Comparison of ENCODE assay signal across 12 cellular contexts in the genomic region with DNA sequence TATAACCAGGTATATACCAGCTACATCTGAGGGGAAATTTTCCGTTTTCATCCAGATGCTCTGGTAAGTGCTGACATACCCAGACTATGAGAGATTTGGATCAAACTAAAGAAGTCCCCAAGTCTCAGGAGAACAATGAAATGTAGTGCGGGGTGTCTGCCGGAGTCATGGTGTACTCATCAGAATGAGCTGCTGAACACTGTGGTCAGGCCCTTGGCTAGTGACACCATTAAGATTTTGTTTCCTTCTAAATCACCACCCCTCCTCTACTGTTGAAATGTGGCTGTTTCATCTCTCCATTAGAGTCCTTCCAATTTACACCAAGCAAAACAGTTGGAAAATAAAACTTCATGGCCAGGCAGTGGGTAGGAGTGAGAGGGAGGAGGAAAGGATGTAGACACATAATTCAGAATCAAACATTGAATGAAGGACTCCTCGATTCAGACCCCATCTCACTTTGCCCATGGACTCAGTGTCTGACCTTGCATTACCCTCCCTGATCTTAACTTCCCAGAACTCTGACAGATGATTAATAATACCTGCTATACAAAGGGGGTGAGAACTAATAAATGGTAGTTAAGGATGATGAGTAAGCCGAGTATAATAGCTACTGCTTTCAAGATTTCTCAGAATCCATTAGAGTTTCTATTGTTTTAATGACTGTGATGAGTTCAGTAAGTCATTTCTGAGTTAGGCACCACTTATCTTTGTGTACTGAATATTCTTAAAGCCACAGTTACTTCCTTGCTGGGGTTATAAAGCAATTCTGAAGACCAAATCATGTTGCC.
DNase-seq lines count a peak whose midpoint lies in the region; ATAC-seq and TF ChIP-seq lines count a peak whose summit lies in the region.
"Had no signal": no experiment of that assay in that cellular context is flagged by ENCODE, and none has a peak within 500 bp of the region (broad histone marks: within the 10 kb centered on the region; RNA-seq: fewer than 3 reads in every experiment).

No MANE protein-coding gene starts in this region.

- no peaks in the 10 kb centered on the region for H3K36me3 Mint-ChIP-seq in activated T-cell treated with anti-CD3 and anti-CD28 coated beads, Interleukin-2, amount 50 U/mL, for 24 hours (ENCODE audit: low read depth)
- peaks cover 23% of the 10 kb centered on the region for H3K36me3 Mint-ChIP-seq in activated T-helper 17 cell treated with anti-CD3 and anti-CD28 coated beads, Interleukin-2, amount 50 U/mL, for 72 hours (ENCODE audit: low read depth)

- H3K36me3 ChIP-seq in hepatocyte (replicated peaks; ENCODE audit: insufficient read depth, low read depth) (no peaks in the 10 kb centered on the region), stomach (no peaks in the 10 kb centered on the region)

- no peak for TF ChIP-seq EP300 in stomach (IDR thresholded peaks at IDR 0.05)

- ATAC-seq in activated T-helper 17 cell treated with anti-CD3 and anti-CD28 coated beads, Interleukin-2, amount 50 U/mL, for 72 hours (replicated peaks): peak; percentile 76

- H3K4me3 Mint-ChIP-seq in activated T-cell treated with anti-CD3 and anti-CD28 coated beads, Interleukin-2, amount 50 U/mL, for 24 hours: no peak overlapping the region
- no peak overlapping the region for H3K4me3 Mint-ChIP-seq in activated T-helper 17 cell treated with anti-CD3 and anti-CD28 coated beads, Interleukin-2, amount 50 U/mL, for 72 hours

- peaks cover 2% of the 10 kb centered on the region for H3K9me3 Mint-ChIP-seq in activated T-cell treated with anti-CD3 and anti-CD28 coated beads, Interleukin-2, amount 50 U/mL, for 24 hours
- no peaks in the 10 kb centered on the region for H3K9me3 Mint-ChIP-seq in activated T-helper 17 cell treated with anti-CD3 and anti-CD28 coated beads, Interleukin-2, amount 50 U/mL, for 72 hours

- peak overlapping the region; percentile 12 for H3K27ac Mint-ChIP-seq in activated T-cell treated with anti-CD3 and anti-CD28 coated beads, Interleukin-2, amount 50 U/mL, for 24 hours
- peak overlapping the region; percentile 77 for H3K27ac Mint-ChIP-seq in activated T-helper 17 cell treated with anti-CD3 and anti-CD28 coated beads, Interleukin-2, amount 50 U/mL, for 72 hours

- 84% methylated on average over 5 of the region's 5 CpGs for WGBS in hepatocyte (ENCODE audit: low lambda C conversion rate, missing lambda C conversion rate)
- WGBS in stomach, 5 donors: 72 to 81% (median 76%) methylated on average over 5 of the region's 5 CpGs

- no peaks in the 10 kb centered on the region for H3K9me2 ChIP-seq in hepatocyte (replicated peaks; ENCODE audit: insufficient read depth)

- H3K79me2 ChIP-seq in hepatocyte: no peaks in the 10 kb centered on the region

- peaks cover 14% of the 10 kb centered on the region for H3K4me1 ChIP-seq in hepatocyte (ENCODE audit: insufficient read depth)
- peaks cover 0 to 40% (median 8%) of the 10 kb centered on the region in 4 donors for H3K4me1 ChIP-seq in stomach

- TF ChIP-seq CTCF in hepatocyte (IDR thresholded peaks at IDR 0.05; ENCODE audit: poor library complexity): no peak
- TF ChIP-seq CTCF in stomach (IDR thresholded peaks at IDR 0.05): no peak

- H2AFZ ChIP-seq in hepatocyte: no peak overlapping the region

- H3K4me2 ChIP-seq in hepatocyte: no peak overlapping the region

- no peaks in the 10 kb centered on the region for H3K27me3 Mint-ChIP-seq in activated T-cell treated with anti-CD3 and anti-CD28 coated beads, Interleukin-2, amount 50 U/mL, for 24 hours
- no peaks in the 10 kb centered on the region for H3K27me3 Mint-ChIP-seq in activated T-helper 17 cell treated with anti-CD3 and anti-CD28 coated beads, Interleukin-2, amount 50 U/mL, for 72 hours

- DNase-seq in activated T-cell treated with anti-CD3 and anti-CD28 coated beads, Interleukin-2, amount 50 U/mL, for 24 hours: no peak
- DNase-seq in activated T-cell treated with anti-CD3 and anti-CD28 coated beads, Interleukin-2, amount 50 U/mL, for 48 hours: no peak
- DNase-seq in hepatocyte (ENCODE audit: low spot score): no peak
- no peak for DNase-seq in stomach
- no peak for DNase-seq in NCI-H748 (lab: John Stamatoyannopoulos, UW; ENCODE audit: unreplicated experiment)
- DNase-seq in amniotic stem cell (lab: John Stamatoyannopoulos, UW): no peak
- no peak for DNase-seq in putamen (ENCODE audit: low spot score)
- DNase-seq: activated CD8-positive, alpha-beta memory T cell treated with anti-CD3 and anti-CD28 coated beads for 24 hours; central memory CD4-positive, alpha-beta T cell; HCEC 1CT; NCI-H524 treated with DMSO at 0.1 percent for 48 hours had no signal

- H3K4me3 ChIP-seq in hepatocyte (no peak overlapping the region), stomach (no peak overlapping the region)

- TF ChIP-seq POLR2A in stomach (IDR thresholded peaks at IDR 0.05): no peak

- intact Hi-C loops in stomach (cut with DNase I; ENCODE audit: low total_unique reads): no loop called here

- peaks cover 38% of the 10 kb centered on the region for H3K4me1 Mint-ChIP-seq in activated T-cell treated with anti-CD3 and anti-CD28 coated beads, Interleukin-2, amount 50 U/mL, for 24 hours (ENCODE audit: low read depth)
- peaks cover 17% of the 10 kb centered on the region for H3K4me1 Mint-ChIP-seq in activated T-helper 17 cell treated with anti-CD3 and anti-CD28 coated beads, Interleukin-2, amount 50 U/mL, for 72 hours

- H4K20me1 ChIP-seq in hepatocyte (ENCODE audit: insufficient read depth, poor library complexity, severe bottlenecking): no peaks in the 10 kb centered on the region

- H3K27me3 ChIP-seq in hepatocyte (no peaks in the 10 kb centered on the region), stomach (no peaks in the 10 kb centered on the region)

- H3K9me3 ChIP-seq in hepatocyte (ENCODE audit: low read depth) (no peaks in the 10 kb centered on the region), stomach (no peaks in the 10 kb centered on the region)

- peak overlapping the region; percentile 77 for H3K27ac ChIP-seq in hepatocyte
- H3K27ac ChIP-seq in stomach: peak overlapping the region in 4 of 5 donors; percentile 62 to 93 (median 72)
